Comparison of ENCODE assay signal across 8 cellular contexts in genomic region chr5:37837101-37838032, GRCh38. TPM values are rescaled to one million over a fixed set of nuclear protein-coding genes. Genes with fewer than 3 reads are reported as not detected.
A peak's percentile ranks its signal among the peaks of the same experiment; 100 is the strongest.
DNase-seq lines count a peak whose midpoint lies in the region; ATAC-seq and TF ChIP-seq lines count a peak whose summit lies in the region.

No MANE protein-coding gene starts in this region.

- no peaks in the 10 kb centered on the region for H3K27me3 ChIP-seq in GM23248 (replicated peaks; ENCODE audit: insufficient read depth)
- no peaks in the 10 kb centered on the region for H3K27me3 ChIP-seq in MM.1S (replicated peaks; ENCODE audit: insufficient read depth, low read length)
- peaks cover 0 to 12% of the 10 kb centered on the region in 2 donors for H3K27me3 ChIP-seq in right lobe of liver

- H3K27ac ChIP-seq in GM23248 (peak overlapping the region; percentile 79), MM.1S (ENCODE audit: low read length) (peak overlapping the region; percentile 25; the same call in 1 of the 2 replicates), coronary artery (no peak overlapping the region), right lobe of liver (no peak overlapping the region)

- peak; percentile 95 for DNase-seq in GM23248
- DNase-seq in MM.1S: peak; percentile 59
- peak; percentile 73 for DNase-seq in UCSD-AML1 (lab: John Stamatoyannopoulos, UW; ENCODE audit: unreplicated experiment)
- no peak for DNase-seq in coronary artery (ENCODE audit: low spot score)
- DNase-seq in right lobe of liver: peak; percentile 79 to 85 (median 80)
- DNase-seq in stimulated activated CD4-positive, alpha-beta T cell treated with anti-CD3 and anti-CD28 coated beads, Interleukin-4, amount 100 ng/mL, for 1 hour: peak; percentile 66
- DNase-seq in central memory CD4-positive, alpha-beta T cell: no peak

- in situ Hi-C loops in GM23248 (cut with MboI): no loop called here

- ATAC-seq in right lobe of liver: peak; percentile 86 to 92 (median 87)

- WGBS in GM23248 (ENCODE audit: low coverage in 1 of 2, low lambda C conversion rate in 2 of 2, missing lambda C conversion rate in 2 of 2), 2 experiments: 1 to 2% methylated on average over 56 to 60 of the region's 60 CpGs
- WGBS in right lobe of liver (ENCODE audit: insufficient coverage, low coverage, low lambda C conversion rate, missing lambda C conversion rate): 5% methylated on average over 38 of the region's 60 CpGs

- peak overlapping the region; percentile 76 for H2AFZ ChIP-seq in GM23248
- peak overlapping the region; percentile 26; the same call in 1 of the 2 replicates for H2AFZ ChIP-seq in MM.1S (ENCODE audit: low read length)

- H3K4me1 ChIP-seq in ES-I3 (ENCODE audit: insufficient read depth, low read length): peaks cover 14% of the 10 kb centered on the region
- H3K4me1 ChIP-seq in GM23248 (ENCODE audit: insufficient read depth): peaks cover 12% of the 10 kb centered on the region
- peaks cover 29% of the 10 kb centered on the region for H3K4me1 ChIP-seq in MM.1S (ENCODE audit: low read length)
- peaks cover 0 to 41% (median 5%) of the 10 kb centered on the region in 4 donors for H3K4me1 ChIP-seq in right lobe of liver

- no peak for TF ChIP-seq POLR2A in right lobe of liver (IDR thresholded peaks at IDR 0.05)

- TF ChIP-seq CTCF in MM.1S (IDR thresholded peaks at IDR 0.05; ENCODE audit: low read length) (peak; percentile 66), coronary artery (IDR thresholded peaks at IDR 0.05) (peak; percentile 33), right lobe of liver (IDR thresholded peaks at IDR 0.05) (peak; percentile 80 to 90 (median 86))

- H4K20me1 ChIP-seq in GM23248 (ENCODE audit: insufficient read depth) (no peaks in the 10 kb centered on the region), MM.1S (ENCODE audit: insufficient read depth, low read length) (no peaks in the 10 kb centered on the region)

- H3K36me3 ChIP-seq in ES-I3 (ENCODE audit: insufficient read depth, low read length) (no peaks in the 10 kb centered on the region), GM23248 (ENCODE audit: low read depth) (peaks cover 2% of the 10 kb centered on the region; the same call in 1 of the 2 replicates), MM.1S (replicated peaks; ENCODE audit: insufficient read depth, low read length) (no peaks in the 10 kb centered on the region), right lobe of liver (no peaks in the 10 kb centered on the region)

- H3K79me2 ChIP-seq in GM23248 (ENCODE audit: insufficient read depth) (peaks cover 76% of the 10 kb centered on the region), MM.1S (ENCODE audit: low read length) (peaks cover 59% of the 10 kb centered on the region)

- H3K9me3 ChIP-seq in ES-I3 (ENCODE audit: control insufficient read depth, insufficient read depth, low read length) (no peaks in the 10 kb centered on the region), GM23248 (ENCODE audit: low read depth) (no peaks in the 10 kb centered on the region), MM.1S (replicated peaks; ENCODE audit: insufficient read depth, low read length) (no peaks in the 10 kb centered on the region), right lobe of liver (no peaks in the 10 kb centered on the region)

- H3K9me2 ChIP-seq in GM23248 (ENCODE audit: insufficient read depth) (no peaks in the 10 kb centered on the region), MM.1S (replicated peaks; ENCODE audit: insufficient read depth, low read length) (no peaks in the 10 kb centered on the region)

- H3F3A ChIP-seq in GM23248 (ENCODE audit: insufficient read depth) (peaks cover 34% of the 10 kb centered on the region), MM.1S (ENCODE audit: insufficient read depth, low read length) (peaks cover 24% of the 10 kb centered on the region)

- intact Hi-C loops in right lobe of liver (cut with DNase I): loop anchor here (2.0 to 5.0 kb wide), 2 partner anchors 355 to 357 kb away; no protein-coding TSS in a partner anchor

- H3K4me2 ChIP-seq in GM23248 (ENCODE audit: unreplicated experiment): peak overlapping the region; percentile 91
- H3K4me2 ChIP-seq in MM.1S (ENCODE audit: low read depth, low read length): peak overlapping the region; percentile 82

- H3K4me3 ChIP-seq in GM23248 (peak overlapping the region; percentile 90), MM.1S (ENCODE audit: low read length) (peak overlapping the region; percentile 68), coronary artery (peak overlapping the region; percentile 72), right lobe of liver (peak overlapping the region; percentile 31 to 57 (median 33))

- H3K9ac ChIP-seq in ES-I3 (ENCODE audit: low read depth, low read length) (peak overlapping the region; percentile 28; the same call in 1 of the 2 replicates), GM23248 (peak overlapping the region; percentile 90), MM.1S (ENCODE audit: low read length) (peak overlapping the region; percentile 70; the same call in 1 of the 2 replicates)

RNA-seq across cellular contexts. Expression of gene GDNF, which starts 2.5 kb away (rescaled TPM):
- 2.9 and 3.7 TPM in 2 replicates for total RNA-seq in GM23248 (2014; rRNA removed; shearing (Covaris generic))
- polyA plus RNA-seq in GM23248 (2016; fragmentation: Nextera tagmentation; extraction: Ambion mirVana): 1.5 and 1.7 TPM in 2 replicates
- under 1 TPM; 0.15 to 0.47 (median 0.26) TPM for total RNA-seq in right lobe of liver

Comparison
In these comparisons a context has a peak if more than half of its experiments do, and no peak if none do; other contexts are left out.
1. H3K9ac ChIP-seq: peak in every context shown above with its lines; median percentile 90 in GM23248; 70 in MM.1S; 28 in ES-I3.
2. DNase-seq: peak in GM23248 (single experiment), MM.1S (single experiment), UCSD-AML1 (single experiment), right lobe of liver (3 of 3) and stimulated activated CD4-positive, alpha-beta T cell treated with anti-CD3 and anti-CD28 coated beads, Interleukin-4, amount 100 ng/mL, for 1 hour (single experiment); none in coronary artery (single experiment) and central memory CD4-positive, alpha-beta T cell (single experiment).
3. H3K27ac ChIP-seq: peak in GM23248 (single experiment) and MM.1S (single experiment); none in coronary artery (0 of 2) and right lobe of liver (0 of 3).
4. H3K4me3 ChIP-seq: peak in every context shown above with its lines; median percentile 90 in GM23248; 72 in coronary artery; 68 in MM.1S; 33 in right lobe of liver.
5. CTCF ChIP-seq: peak in every context shown above with its lines; median percentile 86 in right lobe of liver; 66 in MM.1S; 33 in coronary artery.